8 cellular contexts compared by ENCODE assay signal in genomic region chr1:8025671-8026144, GRCh38. TPM values are rescaled to one million over a fixed set of nuclear protein-coding genes. Genes with fewer than 3 reads are reported as not detected.
A peak's percentile ranks its signal among the peaks of the same experiment; 100 is the strongest.
DNase-seq lines count a peak whose midpoint lies in the region; ATAC-seq and TF ChIP-seq lines count a peak whose summit lies in the region.

No MANE protein-coding gene starts in this region.

- peaks cover 64% of the 10 kb centered on the region for H3K27me3 Mint-ChIP-seq in activated CD4-positive, alpha-beta T cell treated with anti-CD3 and anti-CD28 coated beads, Interleukin-2, amount 10 ng/mL, durations not matched to agents 24 days and 14 days

- H3K36me3 Mint-ChIP-seq in activated CD4-positive, alpha-beta T cell treated with anti-CD3 and anti-CD28 coated beads, Interleukin-2, amount 10 ng/mL, durations not matched to agents 24 days and 14 days (ENCODE audit: low read depth), result no peaks in the 10 kb centered on the region

- TF ChIP-seq CTCF in cardiac fibroblast (IDR thresholded peaks at IDR 0.05; ENCODE audit: low read depth, low read length) (no peak), mucosa of descending colon (IDR thresholded peaks at IDR 0.05) (no peak)

- intact Hi-C loops in activated CD4-positive, alpha-beta T cell treated with anti-CD3 and anti-CD28 coated beads, Interleukin-2, amount 10 ng/mL, durations not matched to agents 24 days and 14 days (cut with micrococcal nuclease), result loop anchor here (1.0 kb wide), 2 partner anchors 43 to 293 kb away; partner anchors contain the start of gene SLC45A1
- intact Hi-C loops in mucosa of descending colon (cut with DNase I, micrococcal nuclease), result loop anchor here in 1 of 2 donors (10.0 kb wide), 1 partner anchor 109 kb away; no protein-coding TSS in a partner anchor

- peaks cover 10% of the 10 kb centered on the region for H3K4me1 Mint-ChIP-seq in activated CD4-positive, alpha-beta T cell treated with anti-CD3 and anti-CD28 coated beads, Interleukin-2, amount 10 ng/mL, durations not matched to agents 24 days and 14 days

- peak overlapping the region; percentile 65 to 84 for H3K4me3 ChIP-seq in cardiac fibroblast (replicated peaks in 1 of 2; ENCODE audit: low read depth in 2 of 2, low read length in 2 of 2)
- peak overlapping the region; percentile 79 for H3K4me3 ChIP-seq in mucosa of descending colon

- DNase-seq in activated CD4-positive, alpha-beta T cell treated with anti-CD3 and anti-CD28 coated beads, Interleukin-2, amount 10 ng/mL, durations not matched to agents 24 days and 14 days, result no peak
- no peak for DNase-seq in activated CD4-positive, alpha-beta T cell treated with anti-CD3 and anti-CD28 coated beads for 1 hour
- peak in 1 of 2 donors; percentile 47 for DNase-seq in cardiac fibroblast (ENCODE audit: low read depth in 2 of 2)
- DNase-seq in mucosa of descending colon, result peak in 1 of 3 donors; percentile 33
- no peak for DNase-seq in NCI-H774 (lab: John Stamatoyannopoulos, UW)
- DNase-seq in HT-29 (ENCODE audit: low spot score), result no peak
- no peak for DNase-seq in activated CD4-positive, alpha-beta T cell treated with anti-CD3 and anti-CD28 coated beads for 4 hours

- H3K9me3 ChIP-seq in mucosa of descending colon, result no peaks in the 10 kb centered on the region

- peaks cover 20% of the 10 kb centered on the region for H3K4me1 ChIP-seq in mucosa of descending colon (ENCODE audit: low read depth)

- H3K36me3 ChIP-seq in mucosa of descending colon (ENCODE audit: low read depth), result no peaks in the 10 kb centered on the region

- peak overlapping the region; percentile 89 for H3K4me3 Mint-ChIP-seq in activated CD4-positive, alpha-beta T cell treated with anti-CD3 and anti-CD28 coated beads, Interleukin-2, amount 10 ng/mL, durations not matched to agents 24 days and 14 days

- ATAC-seq in HG03159 (IDR thresholded peaks at IDR 0.05; ENCODE audit: unreplicated experiment), result peak; percentile 32
- ATAC-seq in mucosa of descending colon, result peak; percentile 4

- H3K27ac Mint-ChIP-seq in activated CD4-positive, alpha-beta T cell treated with anti-CD3 and anti-CD28 coated beads, Interleukin-2, amount 10 ng/mL, durations not matched to agents 24 days and 14 days, result peak overlapping the region; percentile 76

- H3K9me3 Mint-ChIP-seq in activated CD4-positive, alpha-beta T cell treated with anti-CD3 and anti-CD28 coated beads, Interleukin-2, amount 10 ng/mL, durations not matched to agents 24 days and 14 days, result no peaks in the 10 kb centered on the region

RNA-seq across cellular contexts. Expression of gene ERRFI1, which starts 0.4 kb away (rescaled TPM):
- 2.0 TPM in 2 replicates for total RNA-seq in activated CD4-positive, alpha-beta T cell treated with anti-CD3 and anti-CD28 coated beads, Interleukin-2, amount 10 ng/mL, durations not matched to agents 24 days and 14 days
- total RNA-seq in mucosa of descending colon, result 10 to 100 TPM; 48.5 to 84.0 (median 50.2) TPM
- 76.1 and 76.5 TPM in 2 replicates for total RNA-seq in HT-29 (2014; rRNA removed; shearing (Covaris generic))

Comparison
In these comparisons a context has a peak if more than half of its experiments do, and no peak if none do; other contexts are left out.
1. RNA of gene ERRFI1, which starts 0.4 kb away (total RNA-seq): 76.1 to 76.5 TPM in HT-29 and 48.5 to 84.0 TPM in mucosa of descending colon; 2.0 TPM in activated CD4-positive, alpha-beta T cell treated with anti-CD3 and anti-CD28 coated beads, Interleukin-2, amount 10 ng/mL, durations not matched to agents 24 days and 14 days; every median in the first group is over 10 times any median in the second.